ENCODE assay signal across 8 cellular contexts in the genomic region with DNA sequence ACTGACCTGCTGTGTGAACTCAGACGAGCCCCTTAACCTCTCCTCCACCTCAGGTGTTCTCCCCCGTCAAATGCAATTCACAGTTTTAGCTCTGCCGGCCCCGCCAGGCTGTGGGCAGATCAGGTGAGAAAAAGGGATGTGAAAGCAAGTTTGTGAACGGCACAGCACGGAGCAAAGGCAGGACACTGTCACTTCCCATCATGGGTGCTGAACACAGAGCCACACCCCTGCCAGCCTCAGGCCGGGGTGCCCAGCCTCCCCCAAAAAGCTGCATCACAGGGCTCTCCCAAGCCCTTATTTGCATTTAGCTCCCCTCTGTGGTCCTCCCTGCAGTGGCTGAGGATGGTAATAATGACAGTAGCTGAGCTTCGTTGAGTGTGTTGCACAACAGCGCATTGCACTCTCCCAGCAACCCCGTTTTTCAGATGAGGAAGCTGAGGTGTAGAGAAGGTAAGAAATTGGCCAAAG.
DNase-seq lines count a peak whose midpoint lies in the region; ATAC-seq and TF ChIP-seq lines count a peak whose summit lies in the region.

No MANE protein-coding gene starts in this region.

- no peak overlapping the region for H3K4me3 Mint-ChIP-seq in GM23338

- no peaks in the 10 kb centered on the region for H3K9me2 ChIP-seq in GM23338 (ENCODE audit: insufficient read depth)
- H3K9me2 ChIP-seq in PC-9 (ENCODE audit: insufficient read depth): no peaks in the 10 kb centered on the region

- H3K27me3 ChIP-seq in GM23338 (ENCODE audit: insufficient read depth) (no peaks in the 10 kb centered on the region), lower lobe of right lung (ENCODE audit: low read depth) (peaks cover 12% of the 10 kb centered on the region), SJCRH30 (no peaks in the 10 kb centered on the region), esophagus squamous epithelium (peaks cover 0 to 60% (median 0%) of the 10 kb centered on the region in 4 donors), PC-9 (ENCODE audit: insufficient read depth, low read depth) (peaks cover 64% of the 10 kb centered on the region)

- H3K27me3 Mint-ChIP-seq in GM23338 (ENCODE audit: insufficient read depth, low read depth, poor library complexity): peaks cover 18% of the 10 kb centered on the region

- H3K27ac ChIP-seq in GM23338 (ENCODE audit: low read depth) (no peak overlapping the region), lower lobe of right lung (peak overlapping the region; percentile 56), SJCRH30 (no peak overlapping the region), esophagus squamous epithelium (no peak overlapping the region), PC-9 (no peak overlapping the region)

- POLR2A ChIA-PET in PC-9 (lab: Charles Lee; ENCODE audit: unreplicated experiment): no interaction called here

- H3K4me1 ChIP-seq in GM23338 (ENCODE audit: insufficient read depth) (0 out of 2 replicates have a peak, but pooled peaks cover 5% of the 10 kb centered on the region), lower lobe of right lung (peaks cover 10% of the 10 kb centered on the region), SJCRH30 (peaks cover 5% of the 10 kb centered on the region; the same call in 1 of the 2 replicates), esophagus squamous epithelium (peaks cover 0 to 8% (median 0%) of the 10 kb centered on the region in 3 donors), PC-9 (replicated peaks; ENCODE audit: insufficient read depth) (no peaks in the 10 kb centered on the region)

- no peak for TF ChIP-seq POLR2A in esophagus squamous epithelium (IDR thresholded peaks at IDR 0.05)

- peak; percentile 61 for ATAC-seq in GM18520 (IDR thresholded peaks at IDR 0.05; ENCODE audit: unreplicated experiment)
- ATAC-seq in GM23338: no peak
- peak; percentile 66 to 78 for ATAC-seq in lower lobe of right lung

- no peak overlapping the region for H3K27ac Mint-ChIP-seq in GM23338

- H2AFZ ChIP-seq in GM23338: 0 out of 2 replicates have a peak overlapping the region, but pooled peaks have one; percentile 28
- no peak overlapping the region for H2AFZ ChIP-seq in PC-9

- H3K4me2 ChIP-seq in GM23338: no peak overlapping the region
- H3K4me2 ChIP-seq in PC-9: no peak overlapping the region

- H3K79me2 ChIP-seq in GM23338 (replicated peaks; ENCODE audit: insufficient read depth) (no peaks in the 10 kb centered on the region), PC-9 (ENCODE audit: low read depth) (no peaks in the 10 kb centered on the region)

- H3K36me3 Mint-ChIP-seq in GM23338 (ENCODE audit: low read depth): no peaks in the 10 kb centered on the region; the same call in 2 of the 3 replicates

- intact Hi-C loops in lower lobe of right lung (cut with DNase I): no loop called here
- intact Hi-C loops in esophagus squamous epithelium (cut with DNase I): no loop called here
- intact Hi-C loops in PC-9 (cut with micrococcal nuclease; ENCODE audit: unreplicated experiment): no loop called here

- H3F3A ChIP-seq in GM23338 (replicated peaks; ENCODE audit: low read depth) (no peaks in the 10 kb centered on the region), PC-9 (ENCODE audit: insufficient read depth, low read depth) (no peaks in the 10 kb centered on the region)

- no peaks in the 10 kb centered on the region for H4K20me1 ChIP-seq in GM23338 (replicated peaks; ENCODE audit: insufficient read depth)
- no peaks in the 10 kb centered on the region for H4K20me1 ChIP-seq in PC-9 (ENCODE audit: insufficient read depth)

- H3K9me3 Mint-ChIP-seq in GM23338: no peaks in the 10 kb centered on the region; the same call in 2 of the 3 replicates

- H3K9me3 ChIP-seq in lower lobe of right lung (no peaks in the 10 kb centered on the region), SJCRH30 (replicated peaks) (no peaks in the 10 kb centered on the region), esophagus squamous epithelium (no peaks in the 10 kb centered on the region), PC-9 (ENCODE audit: insufficient read depth, low read depth) (no peaks in the 10 kb centered on the region)

- DNase-seq in GM23338 (ENCODE audit: low spot score) (no peak), NAMALWA (ENCODE audit: low spot score) (peak; percentile 89), lower lobe of right lung (peak; percentile 74), SJCRH30 (no peak), esophagus squamous epithelium (lab: John Stamatoyannopoulos, UW) (no peak), PC-9 (no peak)
- no peak for DNase-seq in activated CD4-positive, alpha-beta T cell treated with anti-CD3 and anti-CD28 coated beads for 48 hours

- H3K36me3 ChIP-seq in GM23338 (ENCODE audit: insufficient read depth) (no peaks in the 10 kb centered on the region), lower lobe of right lung (no peaks in the 10 kb centered on the region), SJCRH30 (no peaks in the 10 kb centered on the region), esophagus squamous epithelium (no peaks in the 10 kb centered on the region), PC-9 (ENCODE audit: low read depth) (no peaks in the 10 kb centered on the region)

- no TSS peak for BruUV-seq in PC-9 (replicated peaks; lab: Mats Ljungman, UMichigan)

- H3K4me1 Mint-ChIP-seq in GM23338: peaks cover 29% of the 10 kb centered on the region

- CTCF ChIA-PET in PC-9 (lab: Charles Lee): no interaction called here

- TF ChIP-seq CTCF in GM23338 (conservative IDR thresholded peaks at IDR 0.05; ENCODE audit: low read depth in 2 of 2) (no peak), lower lobe of right lung (IDR thresholded peaks at IDR 0.05) (no peak), esophagus squamous epithelium (IDR thresholded peaks at IDR 0.05) (no peak), PC-9 (conservative IDR thresholded peaks at IDR 0.05) (no peak)

- H3K4me3 ChIP-seq in GM23338: no peak overlapping the region
- no peak overlapping the region for H3K4me3 ChIP-seq in lower lobe of right lung
- H3K4me3 ChIP-seq in SJCRH30: no peak overlapping the region
- H3K4me3 ChIP-seq in esophagus squamous epithelium: no peak overlapping the region
- no peak overlapping the region for H3K4me3 ChIP-seq in PC-9

- WGBS in esophagus squamous epithelium, 2 donors: 50 to 68% methylated on average over 3 to 9 of the region's 10 CpGs

TF ChIP-seq in GM23338, 12 proteins besides CTCF, POLR2A, EP300 and RAD21:
- TF ChIP-seq EZH2 (IDR thresholded peaks at IDR 0.05; ENCODE audit: low read depth, unreplicated experiment): no peak
- TF ChIP-seq, protein P1, sequence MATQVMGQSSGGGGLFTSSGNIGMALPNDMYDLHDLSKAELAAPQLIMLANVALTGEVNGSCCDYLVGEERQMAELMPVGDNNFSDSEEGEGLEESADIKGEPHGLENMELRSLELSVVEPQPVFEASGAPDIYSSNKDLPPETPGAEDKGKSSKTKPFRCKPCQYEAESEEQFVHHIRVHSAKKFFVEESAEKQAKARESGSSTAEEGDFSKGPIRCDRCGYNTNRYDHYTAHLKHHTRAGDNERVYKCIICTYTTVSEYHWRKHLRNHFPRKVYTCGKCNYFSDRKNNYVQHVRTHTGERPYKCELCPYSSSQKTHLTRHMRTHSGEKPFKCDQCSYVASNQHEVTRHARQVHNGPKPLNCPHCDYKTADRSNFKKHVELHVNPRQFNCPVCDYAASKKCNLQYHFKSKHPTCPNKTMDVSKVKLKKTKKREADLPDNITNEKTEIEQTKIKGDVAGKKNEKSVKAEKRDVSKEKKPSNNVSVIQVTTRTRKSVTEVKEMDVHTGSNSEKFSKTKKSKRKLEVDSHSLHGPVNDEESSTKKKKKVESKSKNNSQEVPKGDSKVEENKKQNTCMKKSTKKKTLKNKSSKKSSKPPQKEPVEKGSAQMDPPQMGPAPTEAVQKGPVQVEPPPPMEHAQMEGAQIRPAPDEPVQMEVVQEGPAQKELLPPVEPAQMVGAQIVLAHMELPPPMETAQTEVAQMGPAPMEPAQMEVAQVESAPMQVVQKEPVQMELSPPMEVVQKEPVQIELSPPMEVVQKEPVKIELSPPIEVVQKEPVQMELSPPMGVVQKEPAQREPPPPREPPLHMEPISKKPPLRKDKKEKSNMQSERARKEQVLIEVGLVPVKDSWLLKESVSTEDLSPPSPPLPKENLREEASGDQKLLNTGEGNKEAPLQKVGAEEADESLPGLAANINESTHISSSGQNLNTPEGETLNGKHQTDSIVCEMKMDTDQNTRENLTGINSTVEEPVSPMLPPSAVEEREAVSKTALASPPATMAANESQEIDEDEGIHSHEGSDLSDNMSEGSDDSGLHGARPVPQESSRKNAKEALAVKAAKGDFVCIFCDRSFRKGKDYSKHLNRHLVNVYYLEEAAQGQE (IDR thresholded peaks at IDR 0.05; ENCODE audit: unreplicated experiment): no peak
- TF ChIP-seq POLR2AphosphoS5 (IDR thresholded peaks at IDR 0.05; ENCODE audit: low read depth): no peak
- TF ChIP-seq ZNF331 (CRISPR knock-in tag; IDR thresholded peaks at IDR 0.05; ENCODE audit: low read depth): no peak
- TF ChIP-seq, protein P2, sequence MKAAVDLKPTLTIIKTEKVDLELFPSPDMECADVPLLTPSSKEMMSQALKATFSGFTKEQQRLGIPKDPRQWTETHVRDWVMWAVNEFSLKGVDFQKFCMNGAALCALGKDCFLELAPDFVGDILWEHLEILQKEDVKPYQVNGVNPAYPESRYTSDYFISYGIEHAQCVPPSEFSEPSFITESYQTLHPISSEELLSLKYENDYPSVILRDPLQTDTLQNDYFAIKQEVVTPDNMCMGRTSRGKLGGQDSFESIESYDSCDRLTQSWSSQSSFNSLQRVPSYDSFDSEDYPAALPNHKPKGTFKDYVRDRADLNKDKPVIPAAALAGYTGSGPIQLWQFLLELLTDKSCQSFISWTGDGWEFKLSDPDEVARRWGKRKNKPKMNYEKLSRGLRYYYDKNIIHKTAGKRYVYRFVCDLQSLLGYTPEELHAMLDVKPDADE (IDR thresholded peaks at IDR 0.05): no peak
- no peak for TF ChIP-seq STAT1 (IDR thresholded peaks at IDR 0.05; ENCODE audit: unreplicated experiment)
- no peak for TF ChIP-seq EZH2phosphoT487 (IDR thresholded peaks at IDR 0.05; ENCODE audit: unreplicated experiment)

Comparison
In these comparisons a context has a peak if more than half of its experiments do, and no peak if none do; other contexts are left out.
1. DNase-seq: peak in NAMALWA (single experiment) and lower lobe of right lung (single experiment); none in GM23338 (single experiment), SJCRH30 (0 of 2), esophagus squamous epithelium (single experiment), activated CD4-positive, alpha-beta T cell treated with anti-CD3 and anti-CD28 coated beads for 48 hours (single experiment) and PC-9 (0 of 2).